11 cellular contexts compared by ENCODE assay signal in the genomic region with DNA sequence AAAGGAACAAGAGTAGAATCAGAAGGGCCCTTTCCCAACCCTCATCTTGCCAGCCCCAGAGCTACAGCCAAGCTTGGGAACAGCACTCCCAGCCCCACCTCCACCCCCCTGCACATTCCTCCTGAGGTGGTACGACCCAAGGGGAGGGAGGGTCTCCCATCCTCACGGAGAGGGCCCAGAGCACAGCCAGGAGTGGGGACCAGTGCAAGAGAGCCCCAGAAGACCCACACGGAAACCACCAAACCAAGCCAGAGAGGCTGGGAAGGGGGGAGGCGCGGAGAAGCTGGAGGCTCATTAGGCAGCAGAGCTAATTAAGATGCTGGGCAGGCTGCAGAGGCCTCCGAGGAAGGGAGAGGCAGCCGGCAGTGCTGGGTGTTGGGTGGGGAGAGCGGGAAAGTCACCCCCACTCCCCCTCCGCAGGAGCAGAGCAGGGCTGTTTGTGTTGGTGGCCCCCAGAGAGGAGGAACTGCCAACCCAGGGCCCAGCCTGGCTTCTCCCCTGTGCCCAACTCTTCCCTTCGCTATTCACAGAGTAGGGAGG.
A peak's percentile ranks its signal among the peaks of the same experiment; 100 is the strongest.
DNase-seq lines count a peak whose midpoint lies in the region.
"Had no signal": no experiment of that assay in that cellular context is flagged by ENCODE, and none has a peak within 500 bp of the region (broad histone marks: within the 10 kb centered on the region; RNA-seq: fewer than 3 reads in every experiment).

No MANE protein-coding gene starts in this region.

- H3K27me3 ChIP-seq in adipocyte (replicated peaks; ENCODE audit: control insufficient read depth, insufficient read depth, low read length) (no peaks in the 10 kb centered on the region), stomach smooth muscle (ENCODE audit: control insufficient read depth in 1 of 2, insufficient read depth in 2 of 2, low read length in 2 of 2) (no peaks in the 10 kb centered on the region)

- peaks cover 38% of the 10 kb centered on the region for H3K4me1 ChIP-seq in adipocyte (ENCODE audit: control insufficient read depth, insufficient read depth, low read length)
- H3K4me1 ChIP-seq in stomach smooth muscle (ENCODE audit: control insufficient read depth, insufficient read depth, low read length) = peaks cover 38% of the 10 kb centered on the region

- H3K4me3 ChIP-seq in adipocyte (ENCODE audit: low read length) = peak overlapping the region; percentile 84
- H3K4me3 ChIP-seq in stomach smooth muscle (ENCODE audit: low read length in 2 of 2) = no peak overlapping the region

- H3K36me3 ChIP-seq in adipocyte (ENCODE audit: control insufficient read depth, insufficient read depth, low read length, severe bottlenecking) (peaks cover 23% of the 10 kb centered on the region), stomach smooth muscle (ENCODE audit: control insufficient read depth in 2 of 2, insufficient read depth in 2 of 2, low read length in 2 of 2) (peaks cover 12 to 16% of the 10 kb centered on the region in 2 donors)

- H3K27ac ChIP-seq in stomach smooth muscle (ENCODE audit: low read length) = peak overlapping the region; percentile 24
- H3K27ac ChIP-seq: 22Rv1 had no signal

- DNase-seq in NCI-H2227 (lab: John Stamatoyannopoulos, UW; ENCODE audit: unreplicated experiment) (peak; percentile 52), NCI-H2227 treated with DMSO at 0.1 percent for 48 hours (lab: John Stamatoyannopoulos, UW) (no peak), adipocyte (ENCODE audit: low read depth) (no peak), iPS-NIHi11 (ENCODE audit: low spot score) (peak; percentile 64), DMS114 treated with DMSO at 0.1 percent for 48 hours (lab: John Stamatoyannopoulos, UW; ENCODE audit: unreplicated experiment) (no peak), T1000 (lab: John Stamatoyannopoulos, UW) (no peak), AML-193 (lab: John Stamatoyannopoulos, UW) (no peak)
- DNase-seq: activated CD4-positive, alpha-beta T cell treated with anti-CD3 and anti-CD28 coated beads for 1 hour; KBM-7 had no signal

- H3K9me3 ChIP-seq in adipocyte (ENCODE audit: control insufficient read depth, low read length) = no peaks in the 10 kb centered on the region
- H3K9me3 ChIP-seq in stomach smooth muscle (ENCODE audit: control insufficient read depth in 2 of 2, low read length in 2 of 2) = no peaks in the 10 kb centered on the region

- H3K9ac ChIP-seq in adipocyte (ENCODE audit: low read length) (peak overlapping the region; percentile 46), stomach smooth muscle (ENCODE audit: low read length in 2 of 2) (no peak overlapping the region)

Comparison
In these comparisons a context has a peak if more than half of its experiments do, and no peak if none do; other contexts are left out.
1. DNase-seq: peak in NCI-H2227 (single experiment) and iPS-NIHi11 (single experiment); none in NCI-H2227 treated with DMSO at 0.1 percent for 48 hours (single experiment), adipocyte (single experiment), DMS114 treated with DMSO at 0.1 percent for 48 hours (single experiment), T1000 (single experiment) and AML-193 (0 of 2).